In the genomic region with DNA sequence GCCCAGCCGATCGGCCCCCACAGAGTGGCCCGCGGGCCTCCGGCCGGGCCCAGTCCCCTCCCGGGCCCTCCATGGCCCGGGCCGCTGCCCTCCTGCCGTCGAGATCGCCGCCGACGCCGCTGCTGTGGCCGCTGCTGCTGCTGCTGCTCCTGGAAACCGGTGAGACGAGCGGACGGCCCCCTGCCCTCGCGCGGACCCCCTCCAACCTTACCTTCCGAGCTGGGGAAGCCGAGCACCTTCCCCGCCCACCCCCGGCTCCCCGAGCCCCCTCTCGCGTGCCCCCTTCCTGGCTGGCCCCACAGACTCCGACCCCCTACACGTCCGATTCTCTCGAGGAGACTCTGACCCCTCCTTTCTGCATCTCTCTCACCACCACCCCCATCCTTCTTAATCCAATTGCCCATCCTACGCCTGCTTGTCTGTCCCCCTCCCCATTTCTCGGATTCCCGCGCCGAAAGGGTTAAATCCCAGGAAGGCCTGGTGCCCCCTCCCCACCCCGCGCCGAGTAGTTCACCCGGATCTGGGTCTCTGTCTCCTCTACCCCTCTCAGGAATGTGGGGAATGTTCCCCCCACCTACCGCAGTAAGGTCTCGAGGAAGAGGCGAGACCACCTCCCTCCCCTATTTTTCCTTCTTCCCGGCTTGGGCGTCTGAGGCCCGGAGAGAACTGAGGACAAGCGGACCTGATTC, we compare ENCODE assay signal across 8 cellular contexts. TPM values are rescaled to one million over a fixed set of nuclear protein-coding genes. Genes with fewer than 3 reads are reported as not detected.
DNase-seq lines count a peak whose midpoint lies in the region; ATAC-seq and TF ChIP-seq lines count a peak whose summit lies in the region.

No MANE protein-coding gene starts in this region.

- peak overlapping the region; percentile 99 for H3K9ac ChIP-seq in neuronal stem cell (ENCODE audit: low read depth, low read length, poor library complexity)

- H3K27me3 ChIP-seq in GM06990 (replicated peaks; ENCODE audit: control insufficient read depth, insufficient read depth, low read length), result no peaks in the 10 kb centered on the region
- H3K27me3 ChIP-seq in esophagus (ENCODE audit: control insufficient read depth in 1 of 2, insufficient read depth in 2 of 2, low read length in 2 of 2), result no peaks in the 10 kb centered on the region
- H3K27me3 ChIP-seq in neuronal stem cell (ENCODE audit: control insufficient read depth in 3 of 3, insufficient read depth in 3 of 3, low read depth in 1 of 3, low read length in 3 of 3), result no peaks in the 10 kb centered on the region

- TF ChIP-seq CTCF in GM06990 (IDR thresholded peaks at IDR 0.05; ENCODE audit: insufficient read depth, low read length, poor library complexity, severe bottlenecking), result no peak

- H3K79me1 ChIP-seq in neuronal stem cell (ENCODE audit: low read depth, low read length), result peaks cover 11% of the 10 kb centered on the region

- H2BK12ac ChIP-seq in neuronal stem cell (ENCODE audit: low read length), result peak overlapping the region; percentile 99

- H2BK5ac ChIP-seq in neuronal stem cell (ENCODE audit: low read length), result peak overlapping the region; percentile 100

- peak overlapping the region; percentile 54 for H3K4me3 ChIP-seq in GM06990 (replicated peaks; ENCODE audit: low read depth, low read length)
- peak overlapping the region; percentile 64 to 84 for H3K4me3 ChIP-seq in esophagus (ENCODE audit: low read depth in 1 of 2, low read length in 2 of 2)
- peak overlapping the region; percentile 65 to 98 for H3K4me3 ChIP-seq in neuronal stem cell (ENCODE audit: low read length in 2 of 2)

- no peak overlapping the region for H4K91ac ChIP-seq in neuronal stem cell (ENCODE audit: low read depth, low read length, poor library complexity)

- peak overlapping the region; percentile 96 for H2AFZ ChIP-seq in neuronal stem cell (ENCODE audit: low read length)

- DNase-seq in GM06990 (ENCODE audit: extremely low read depth, insufficient read length) (no peak), RKO (ENCODE audit: low spot score) (peak; percentile 25), neuronal stem cell (ENCODE audit: low spot score) (peak; percentile 89), MV-4-11 (lab: John Stamatoyannopoulos, UW) (no peak)
- no peak for DNase-seq in stimulated activated CD4-positive, alpha-beta T cell treated with anti-CD3 and anti-CD28 coated beads, Interleukin-2, amount 100 ng/mL, for 48 hours
- no peak for DNase-seq in stimulated activated CD4-positive, alpha-beta T cell treated with anti-CD3 and anti-CD28 coated beads, Interleukin-1b, Interleukin-23, amount 100 ng/mL, for 48 hours

- H3K4me1 ChIP-seq in esophagus (ENCODE audit: control insufficient read depth in 2 of 2, insufficient read depth in 2 of 2, low read length in 1 of 2) (peaks cover 6 to 13% of the 10 kb centered on the region in 2 donors), neuronal stem cell (ENCODE audit: control insufficient read depth in 2 of 2, insufficient read depth in 1 of 2, low read depth in 1 of 2, low read length in 2 of 2) (peaks cover 19 to 21% of the 10 kb centered on the region in 2 donors)

- peak overlapping the region; percentile 92 for H2BK120ac ChIP-seq in neuronal stem cell (ENCODE audit: low read depth, low read length)

- no peak for ATAC-seq in GM21723 (IDR thresholded peaks at IDR 0.05; ENCODE audit: unreplicated experiment)

- 1 to 2% methylated on average over 37 to 51 of the region's 51 CpGs for WGBS in esophagus, 2 donors
- no CpG with 5 or more reads among the region's 51 CpGs for WGBS in neuronal stem cell (ENCODE audit: extremely low coverage in 2 of 2, insufficient read length in 2 of 2, insufficient replicate concordance in 1 of 2), 2 donors

- H3K18ac ChIP-seq in neuronal stem cell (ENCODE audit: low read length), result peak overlapping the region; percentile 100

- H3K27ac ChIP-seq in esophagus (ENCODE audit: low read depth in 2 of 2, low read length in 1 of 2) (peak overlapping the region; percentile 89 to 94), neuronal stem cell (replicated peaks; ENCODE audit: low read length) (peak overlapping the region; percentile 97)

- no peak overlapping the region for H4K8ac ChIP-seq in neuronal stem cell (ENCODE audit: low read depth, low read length)

- H3K4ac ChIP-seq in neuronal stem cell (ENCODE audit: low read length), result peak overlapping the region; percentile 90

- H3K9me3 ChIP-seq in esophagus (ENCODE audit: control insufficient read depth in 2 of 2, insufficient read depth in 1 of 2, low read depth in 1 of 2, low read length in 1 of 2) (no peaks in the 10 kb centered on the region), neuronal stem cell (replicated peaks in 1 of 2; ENCODE audit: control insufficient read depth in 2 of 2, insufficient read depth in 1 of 2, low read depth in 1 of 2, low read length in 2 of 2) (no peaks in the 10 kb centered on the region)

- H2AK5ac ChIP-seq in neuronal stem cell (ENCODE audit: low read depth, low read length), result peak overlapping the region; percentile 100

- H3K14ac ChIP-seq in neuronal stem cell (ENCODE audit: low read length), result peak overlapping the region; percentile 95

- peak overlapping the region; percentile 98 for H3K23ac ChIP-seq in neuronal stem cell (ENCODE audit: low read depth, low read length, poor library complexity)

- peak overlapping the region; percentile 99 for H3K4me2 ChIP-seq in neuronal stem cell (ENCODE audit: insufficient read depth, low read length, poor library complexity, severe bottlenecking)

- H2BK15ac ChIP-seq in neuronal stem cell (ENCODE audit: low read length), result peak overlapping the region; percentile 99

- no peaks in the 10 kb centered on the region for H3K36me3 ChIP-seq in GM06990 (ENCODE audit: control insufficient read depth, insufficient read depth, low read length)
- H3K36me3 ChIP-seq in esophagus (ENCODE audit: control insufficient read depth in 2 of 2, insufficient read depth in 2 of 2, low read length in 1 of 2), result no peaks in the 10 kb centered on the region
- H3K36me3 ChIP-seq in neuronal stem cell (replicated peaks in 1 of 2; ENCODE audit: control insufficient read depth in 2 of 2, insufficient read depth in 2 of 2, low read length in 2 of 2), result peaks cover 4 to 14% of the 10 kb centered on the region in 2 donors

RNA-seq across cellular contexts. Expression of a gene that starts 0.5 kb away (rescaled TPM):
- polyA plus RNA-seq in esophagus, result 10 to 100 TPM; 58.7 to 60.9 TPM
- polyA plus RNA-seq in neuronal stem cell (2013, experiment 1 of 2), result 210 TPM
- polyA plus RNA-seq in neuronal stem cell (2013, experiment 2 of 2), result 208 TPM

RNA-seq across cellular contexts. Expression of a gene that starts 37.7 kb away (rescaled TPM):
- polyA plus RNA-seq in esophagus, result 10 to 100 TPM; 18.0 to 22.1 TPM
- 28.4 TPM for polyA plus RNA-seq in neuronal stem cell (2013, experiment 1 of 2)
- polyA plus RNA-seq in neuronal stem cell (2013, experiment 2 of 2), result 27.8 TPM

RNA-seq across cellular contexts. Expression of a gene that starts 44.5 kb away (rescaled TPM):
- polyA plus RNA-seq in esophagus, result 10 to 100 TPM; 46.0 to 60.8 TPM
- polyA plus RNA-seq in neuronal stem cell (2013, experiment 1 of 2), result 49.4 TPM
- polyA plus RNA-seq in neuronal stem cell (2013, experiment 2 of 2), result 49.5 TPM

RNA-seq across cellular contexts. Expression of a gene that starts 59.0 kb away (rescaled TPM):
- polyA plus RNA-seq in esophagus, result 10 to 100 TPM in 1 of 2 donors, 1 to 10 TPM in 1; 9.6 to 17.9 TPM
- 121 TPM for polyA plus RNA-seq in neuronal stem cell (2013, experiment 1 of 2)
- polyA plus RNA-seq in neuronal stem cell (2013, experiment 2 of 2), result 119 TPM

Comparison
In these comparisons a context has a peak if more than half of its experiments do, and no peak if none do; other contexts are left out.
1. DNase-seq: peak in RKO (single experiment) and neuronal stem cell (single experiment); none in GM06990 (single experiment), stimulated activated CD4-positive, alpha-beta T cell treated with anti-CD3 and anti-CD28 coated beads, Interleukin-2, amount 100 ng/mL, for 48 hours (0 of 2), MV-4-11 (single experiment) and stimulated activated CD4-positive, alpha-beta T cell treated with anti-CD3 and anti-CD28 coated beads, Interleukin-1b, Interleukin-23, amount 100 ng/mL, for 48 hours (single experiment).
2. Peak in every context shown above with its lines, with median percentiles within 50 percentile points of each other: H3K4me3 ChIP-seq.